In the genomic region with DNA sequence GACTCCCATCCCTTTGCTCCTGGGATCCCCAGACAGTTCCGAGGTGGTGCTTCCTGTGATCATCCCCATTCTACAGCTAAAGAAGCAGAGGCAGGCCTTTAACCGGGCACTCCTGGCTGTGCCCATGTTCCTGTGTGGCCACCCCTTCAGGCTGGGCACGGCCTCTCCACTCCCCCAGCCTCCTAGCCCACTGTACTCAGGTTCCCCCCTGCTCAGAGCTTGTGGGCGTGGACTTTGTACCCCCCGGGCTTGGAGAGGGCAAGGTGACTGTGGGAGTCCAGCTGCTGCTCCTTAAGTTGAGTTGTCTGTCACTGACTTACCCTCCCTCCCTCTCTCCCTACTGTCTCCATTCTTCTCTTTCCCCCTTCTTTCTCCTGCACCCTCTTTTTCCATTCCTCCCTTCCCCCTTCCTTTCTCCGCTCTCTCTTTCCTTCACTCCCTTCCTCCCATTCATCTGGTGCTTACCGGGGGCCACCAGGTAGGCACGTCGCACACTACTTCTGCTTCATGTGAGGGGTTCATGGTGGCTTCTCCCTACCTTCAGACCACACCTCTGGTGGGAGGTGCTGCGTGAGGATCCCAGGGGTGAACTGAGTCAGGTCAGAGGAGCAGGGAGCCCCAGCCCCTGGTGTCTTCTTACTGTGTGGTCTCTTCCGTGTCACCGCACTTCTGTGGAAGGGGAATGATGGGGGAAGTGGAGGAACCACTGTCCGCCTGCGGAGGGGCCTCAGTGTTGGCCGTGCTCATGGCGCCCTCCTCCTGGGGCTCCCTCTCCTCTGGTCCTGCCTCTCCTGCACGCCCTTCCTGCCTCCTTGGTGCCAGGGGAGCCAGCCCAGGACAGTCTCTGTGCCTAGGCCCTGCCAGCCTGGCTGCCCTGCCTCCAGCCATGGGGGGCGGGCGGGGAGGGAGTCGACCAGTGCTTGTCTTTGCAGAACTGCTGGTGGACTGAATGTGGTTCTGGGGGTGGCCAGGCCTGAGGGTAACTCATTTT, we compare ENCODE assay signal across 19 cellular contexts. TPM values are rescaled to one million over a fixed set of nuclear protein-coding genes. Genes with fewer than 3 reads are reported as not detected.
DNase-seq lines count a peak whose midpoint lies in the region; ATAC-seq and TF ChIP-seq lines count a peak whose summit lies in the region.
"Had no signal": no experiment of that assay in that cellular context is flagged by ENCODE, and none has a peak within 500 bp of the region (broad histone marks: within the 10 kb centered on the region; RNA-seq: fewer than 3 reads in every experiment).

No MANE protein-coding gene starts in this region.

- TF ChIP-seq POLR2A in sigmoid colon (IDR thresholded peaks at IDR 0.05) = no peak
- no peak for TF ChIP-seq POLR2A in testis (IDR thresholded peaks at IDR 0.05)

- H3K4me3 ChIP-seq in liver (ENCODE audit: low read depth in 1 of 3, low read length in 3 of 3) (no peak overlapping the region), sigmoid colon (no peak overlapping the region), testis (no peak overlapping the region)
- H3K4me3 ChIP-seq: suprapubic skin had no signal

- peaks cover 13 to 58% (median 43%) of the 10 kb centered on the region in 4 donors for H3K4me1 ChIP-seq in liver (ENCODE audit: control insufficient read depth in 4 of 4, insufficient read depth in 4 of 4, low read length in 3 of 4)
- peaks cover 0 to 50% (median 25%) of the 10 kb centered on the region in 4 donors for H3K4me1 ChIP-seq in sigmoid colon
- H3K4me1 ChIP-seq in testis = peaks cover 3% of the 10 kb centered on the region

- H3K27me3 Mint-ChIP-seq in CD14-positive monocyte (ENCODE audit: low read depth in 3 of 3) = peaks cover 0 to 3% (median 3%) of the 10 kb centered on the region in 3 donors
- no peaks in the 10 kb centered on the region for H3K27me3 Mint-ChIP-seq in T-helper 17 cell

- H3K27ac Mint-ChIP-seq in CD14-positive monocyte (peak overlapping the region in 5 of 7 donors; percentile 47 to 91 (median 76)), T-helper 17 cell (peak overlapping the region; percentile 59)

- TF ChIP-seq EP300 in sigmoid colon (IDR thresholded peaks at IDR 0.05) = no peak

- ATAC-seq in T-helper 17 cell (no peak), HG02970 (IDR thresholded peaks at IDR 0.05; ENCODE audit: low FRiP score, unreplicated experiment) (no peak), HG02938 (IDR thresholded peaks at IDR 0.05; ENCODE audit: unreplicated experiment) (no peak)
- ATAC-seq: activated naive CD4-positive, alpha-beta T cell treated with anti-CD3 and anti-CD28 coated beads, Interleukin-2, amount 50 U/mL, for 72 hours had no signal

- H3K4me3 Mint-ChIP-seq in CD14-positive monocyte (no peak overlapping the region), T-helper 17 cell (no peak overlapping the region)
- H3K4me3 Mint-ChIP-seq: T-helper 1 cell treated with Interleukin-12 subunit alpha and Interleukin-12 subunit beta and Interleukin-4 antibody, amounts not matched to agents 30 μg/mL and 1 μg/mL, for 36 hours had no signal

- H3K36me3 Mint-ChIP-seq in CD14-positive monocyte = peaks cover 52 to 62% of the 10 kb centered on the region in 2 donors
- H3K36me3 Mint-ChIP-seq in T-helper 17 cell (ENCODE audit: low read depth) = no peaks in the 10 kb centered on the region

- H3K4me1 Mint-ChIP-seq in CD14-positive monocyte = peaks cover 95% of the 10 kb centered on the region
- H3K4me1 Mint-ChIP-seq in T-helper 17 cell = peaks cover 62% of the 10 kb centered on the region

- DNase-seq in CD14-positive monocyte (ENCODE audit: low spot score) (no peak), T-helper 17 cell (no peak), sigmoid colon (no peak), NCI-H128 (lab: John Stamatoyannopoulos, UW; ENCODE audit: unreplicated experiment) (no peak), testis (no peak)
- DNase-seq: activated CD4-positive, alpha-beta T cell treated with anti-CD3 and anti-CD28 coated beads for 1 hour; activated T-cell treated with anti-CD3 and anti-CD28 coated beads for 4 hours; DMS 273 treated with DMSO at 0.1 percent for 48 hours; Karpas-422; midbrain; NCI-H1436 treated with DMSO at 0.1 percent for 48 hours; NCI-H446 had no signal

- 90% methylated on average over 20 of the region's 20 CpGs for WGBS in liver
- WGBS in sigmoid colon, 2 donors = 85 to 90% methylated on average over 20 of the region's 20 CpGs
- 82 to 92% methylated on average over 17 to 20 of the region's 20 CpGs for WGBS in testis, 2 donors

- H3K9ac ChIP-seq in liver (ENCODE audit: low read depth in 1 of 2, low read length in 2 of 2) = no peak overlapping the region

- peaks cover 0 to 4% (median 0%) of the 10 kb centered on the region in 4 donors for H3K36me3 ChIP-seq in liver (ENCODE audit: control insufficient read depth in 4 of 4, insufficient read depth in 3 of 4, low read depth in 1 of 4, low read length in 3 of 4)
- no peaks in the 10 kb centered on the region for H3K36me3 ChIP-seq in sigmoid colon
- H3K36me3 ChIP-seq in testis (ENCODE audit: low read depth, missing control alignments) = no peaks in the 10 kb centered on the region

- peaks cover 0 to 1% (median 0%) of the 10 kb centered on the region in 7 donors for H3K9me3 Mint-ChIP-seq in CD14-positive monocyte
- H3K9me3 Mint-ChIP-seq: activated naive CD4-positive, alpha-beta T cell treated with anti-CD3 and anti-CD28 coated beads, Interleukin-2, amount 50 U/mL, for 72 hours; T-helper 1 cell treated with Interleukin-12 subunit alpha and Interleukin-12 subunit beta and Interleukin-4 antibody, amounts not matched to agents 30 μg/mL and 1 μg/mL, for 36 hours had no signal

- H3K9me3 ChIP-seq in T-helper 17 cell (ENCODE audit: control insufficient read depth, low read length, poor library complexity, severe bottlenecking) = no peaks in the 10 kb centered on the region
- H3K9me3 ChIP-seq in liver (ENCODE audit: control insufficient read depth in 4 of 4, low read length in 3 of 4) = no peaks in the 10 kb centered on the region
- no peaks in the 10 kb centered on the region for H3K9me3 ChIP-seq in sigmoid colon
- H3K9me3 ChIP-seq in testis = no peaks in the 10 kb centered on the region
- H3K9me3 ChIP-seq: suprapubic skin had no signal

- no peak for TF ChIP-seq RAD21 in liver (IDR thresholded peaks at IDR 0.05)

- H3K27ac ChIP-seq in liver (ENCODE audit: low read depth in 1 of 2, low read length in 2 of 2) (peak overlapping the region; percentile 68 to 69), sigmoid colon (peak overlapping the region in 3 of 4 donors; percentile 30 to 50 (median 35)), testis (peak overlapping the region in 1 of 2 donors; percentile 50)
- H3K27ac ChIP-seq: HL-60, suprapubic skin had no signal

- no peaks in the 10 kb centered on the region for H3K27me3 ChIP-seq in liver (ENCODE audit: control insufficient read depth in 4 of 4, insufficient read depth in 4 of 4, low read length in 3 of 4)
- no peaks in the 10 kb centered on the region for H3K27me3 ChIP-seq in sigmoid colon
- H3K27me3 ChIP-seq in testis = no peaks in the 10 kb centered on the region
- H3K27me3 ChIP-seq: suprapubic skin had no signal

- TF ChIP-seq CTCF in CD14-positive monocyte (IDR thresholded peaks at IDR 0.05) (no peak), liver (IDR thresholded peaks at IDR 0.05; ENCODE audit: low read depth, low read length, missing input control) (no peak), sigmoid colon (IDR thresholded peaks at IDR 0.05) (no peak), testis (IDR thresholded peaks at IDR 0.05) (no peak)

- intact Hi-C loops in CD14-positive monocyte (cut with micrococcal nuclease) (loop anchor here in 1 of 2 donors (10.0 kb wide), 2 partner anchors 49 to 161 kb away; no protein-coding TSS in a partner anchor), sigmoid colon (cut with DNase I) (no loop called here), testis (cut with DNase I; ENCODE audit: low total_unique reads) (no loop called here)

TF ChIP-seq in liver, 16 proteins besides CTCF, POLR2A, EP300 and RAD21 (continues in another document):
- no peak for TF ChIP-seq SP1 (IDR thresholded peaks at IDR 0.05)
- no peak for TF ChIP-seq RXRA (IDR thresholded peaks at IDR 0.05)
- TF ChIP-seq, protein P1, sequence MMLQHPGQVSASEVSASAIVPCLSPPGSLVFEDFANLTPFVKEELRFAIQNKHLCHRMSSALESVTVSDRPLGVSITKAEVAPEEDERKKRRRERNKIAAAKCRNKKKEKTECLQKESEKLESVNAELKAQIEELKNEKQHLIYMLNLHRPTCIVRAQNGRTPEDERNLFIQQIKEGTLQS (IDR thresholded peaks at IDR 0.05) = no peak
- TF ChIP-seq EGR1 (IDR thresholded peaks at IDR 0.05; ENCODE audit: low read depth in 2 of 2) = no peak
- TF ChIP-seq, protein P2, sequence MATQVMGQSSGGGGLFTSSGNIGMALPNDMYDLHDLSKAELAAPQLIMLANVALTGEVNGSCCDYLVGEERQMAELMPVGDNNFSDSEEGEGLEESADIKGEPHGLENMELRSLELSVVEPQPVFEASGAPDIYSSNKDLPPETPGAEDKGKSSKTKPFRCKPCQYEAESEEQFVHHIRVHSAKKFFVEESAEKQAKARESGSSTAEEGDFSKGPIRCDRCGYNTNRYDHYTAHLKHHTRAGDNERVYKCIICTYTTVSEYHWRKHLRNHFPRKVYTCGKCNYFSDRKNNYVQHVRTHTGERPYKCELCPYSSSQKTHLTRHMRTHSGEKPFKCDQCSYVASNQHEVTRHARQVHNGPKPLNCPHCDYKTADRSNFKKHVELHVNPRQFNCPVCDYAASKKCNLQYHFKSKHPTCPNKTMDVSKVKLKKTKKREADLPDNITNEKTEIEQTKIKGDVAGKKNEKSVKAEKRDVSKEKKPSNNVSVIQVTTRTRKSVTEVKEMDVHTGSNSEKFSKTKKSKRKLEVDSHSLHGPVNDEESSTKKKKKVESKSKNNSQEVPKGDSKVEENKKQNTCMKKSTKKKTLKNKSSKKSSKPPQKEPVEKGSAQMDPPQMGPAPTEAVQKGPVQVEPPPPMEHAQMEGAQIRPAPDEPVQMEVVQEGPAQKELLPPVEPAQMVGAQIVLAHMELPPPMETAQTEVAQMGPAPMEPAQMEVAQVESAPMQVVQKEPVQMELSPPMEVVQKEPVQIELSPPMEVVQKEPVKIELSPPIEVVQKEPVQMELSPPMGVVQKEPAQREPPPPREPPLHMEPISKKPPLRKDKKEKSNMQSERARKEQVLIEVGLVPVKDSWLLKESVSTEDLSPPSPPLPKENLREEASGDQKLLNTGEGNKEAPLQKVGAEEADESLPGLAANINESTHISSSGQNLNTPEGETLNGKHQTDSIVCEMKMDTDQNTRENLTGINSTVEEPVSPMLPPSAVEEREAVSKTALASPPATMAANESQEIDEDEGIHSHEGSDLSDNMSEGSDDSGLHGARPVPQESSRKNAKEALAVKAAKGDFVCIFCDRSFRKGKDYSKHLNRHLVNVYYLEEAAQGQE (IDR thresholded peaks at IDR 0.05) = no peak

RNA-seq across cellular contexts. Expression of a gene that starts 29.7 kb away (rescaled TPM):
- polyA plus RNA-seq in CD14-positive monocyte (under 1 TPM; 0.85 to 0.93 TPM), liver (1 to 10 TPM; 1.7 to 6.1 TPM), sigmoid colon (10 to 100 TPM; 20.4 to 60.3 (median 40.7) TPM), testis (ENCODE audit: insufficient read depth, low read depth, low replicate concordance) (34.9 TPM)
- total RNA-seq in T-helper 17 cell (10 to 100 TPM; 42.7 to 94.5 TPM), liver (10 to 100 TPM; 14.1 to 15.6 TPM), sigmoid colon (10 to 100 TPM; 11.0 to 30.3 (median 15.9) TPM), testis (10 to 100 TPM; 42.0 to 72.5 TPM)
